Comparison of ENCODE assay signal across 21 cellular contexts in genomic region chr22:21824439-21824912, GRCh38. TPM values are rescaled to one million over a fixed set of nuclear protein-coding genes. Genes with fewer than 3 reads are reported as not detected.
DNase-seq lines count a peak whose midpoint lies in the region; ATAC-seq, FAIRE-seq and TF ChIP-seq lines count a peak whose summit lies in the region.
"Had no signal": no experiment of that assay in that cellular context is flagged by ENCODE, and none has a peak within 500 bp of the region (broad histone marks: within the 10 kb centered on the region; RNA-seq: fewer than 3 reads in every experiment).

No MANE protein-coding gene starts in this region.

- H3K9me3 Mint-ChIP-seq in CD8-positive, alpha-beta memory T cell: no peaks in the 10 kb centered on the region
- H3K9me3 Mint-ChIP-seq in IgD-negative memory B cell: no peaks in the 10 kb centered on the region
- H3K9me3 Mint-ChIP-seq: activated CD4-positive, alpha-beta memory T cell treated with anti-CD3 and anti-CD28 coated beads for 36 hours; activated T-cell treated with anti-CD3 and anti-CD28 coated beads, Interleukin-2, amount 50 U/mL, for 4 hours; naive thymus-derived CD4-positive, alpha-beta T cell had no signal

- TF ChIP-seq CTCF in endothelial cell of umbilical vein (IDR thresholded peaks at IDR 0.05; ENCODE audit: extremely low read depth in 1 of 2, insufficient read depth in 1 of 2, low read depth in 1 of 2, low read length in 2 of 2) (no peak), osteoblast (IDR thresholded peaks at IDR 0.05; ENCODE audit: extremely low read depth, low read depth, low read length) (no peak)

- H3K36me3 Mint-ChIP-seq in CD8-positive, alpha-beta memory T cell: peaks cover 0 to 3% (median 2%) of the 10 kb centered on the region in 3 donors
- H3K36me3 Mint-ChIP-seq in IgD-negative memory B cell: peaks cover 1% of the 10 kb centered on the region
- H3K36me3 Mint-ChIP-seq: activated CD4-positive, alpha-beta memory T cell treated with anti-CD3 and anti-CD28 coated beads for 36 hours had no signal

- H3K36me3 ChIP-seq in CD8-positive, alpha-beta memory T cell (ENCODE audit: insufficient read depth, low read length): no peaks in the 10 kb centered on the region
- H3K36me3 ChIP-seq in endothelial cell of umbilical vein (ENCODE audit: control insufficient read depth in 2 of 2, extremely low read depth in 1 of 2, insufficient read depth in 2 of 2, low read length in 2 of 2) (no peaks in the 10 kb centered on the region), osteoblast (ENCODE audit: insufficient read depth, low read length) (no peaks in the 10 kb centered on the region)
- H3K36me3 ChIP-seq: gastroesophageal sphincter, upper lobe of right lung had no signal

- peaks cover 52% of the 10 kb centered on the region for H3K4me1 ChIP-seq in CD8-positive, alpha-beta memory T cell (ENCODE audit: insufficient read depth, low read length)
- H3K4me1 ChIP-seq in endothelial cell of umbilical vein (ENCODE audit: control insufficient read depth, extremely low read depth, insufficient read depth, low read length) (peaks cover 21% of the 10 kb centered on the region), osteoblast (ENCODE audit: insufficient read depth, low read length) (peaks cover 16% of the 10 kb centered on the region)

- H3K9me1 ChIP-seq in endothelial cell of umbilical vein (replicated peaks; ENCODE audit: control insufficient read depth, extremely low read depth, insufficient read depth, low read length): no peaks in the 10 kb centered on the region

- H3K79me2 ChIP-seq in endothelial cell of umbilical vein (ENCODE audit: control insufficient read depth, insufficient read depth, low read length) (peaks cover 93% of the 10 kb centered on the region), osteoblast (ENCODE audit: insufficient read depth, low read length) (peaks cover 97% of the 10 kb centered on the region)

- no TSS peak for BruUV-seq in endothelial cell of umbilical vein (replicated peaks; lab: Mats Ljungman, UMichigan)

- POLR2A ChIA-PET in CD8-positive, alpha-beta memory T cell (lab: Charles Lee): no interaction called here
- POLR2A ChIA-PET in endothelial cell of umbilical vein (lab: Charles Lee): no interaction called here

- H3K4me2 ChIP-seq in endothelial cell of umbilical vein (ENCODE audit: insufficient read depth, low read length) (peak overlapping the region; percentile 27), osteoblast (ENCODE audit: insufficient read depth, low read length) (peak overlapping the region; percentile 12)
- H3K4me2 ChIP-seq: PC-9 had no signal

- no peak for TF ChIP-seq POLR2A in endothelial cell of umbilical vein (IDR thresholded peaks at IDR 0.05; ENCODE audit: low read depth, low read length)

- no peak overlapping the region for H3K27ac ChIP-seq in CD8-positive, alpha-beta memory T cell (ENCODE audit: low read depth, low read length)
- H3K27ac ChIP-seq in endothelial cell of umbilical vein (ENCODE audit: insufficient read depth, low read depth, low read length) (no peak overlapping the region), osteoblast (ENCODE audit: low read depth, low read length) (no peak overlapping the region)
- H3K27ac ChIP-seq: PC-9, upper lobe of right lung had no signal

- peaks cover 11% of the 10 kb centered on the region for H4K20me1 ChIP-seq in endothelial cell of umbilical vein (replicated peaks; ENCODE audit: control insufficient read depth, extremely low read depth, insufficient read depth, low read length)
- peaks cover 55% of the 10 kb centered on the region for H4K20me1 ChIP-seq in osteoblast (ENCODE audit: insufficient read depth, low read length)

- no peak for DNase-seq in CD8-positive, alpha-beta memory T cell
- DNase-seq in endothelial cell of umbilical vein (ENCODE audit: low read depth, low spot score) (no peak), osteoblast (ENCODE audit: insufficient read length, low spot score, missing footprints) (no peak), NCI-H526 treated with DMSO at 0.1 percent for 48 hours (lab: John Stamatoyannopoulos, UW) (no peak)
- DNase-seq: activated CD4-positive, alpha-beta memory T cell treated with anti-CD3 and anti-CD28 coated beads for 36 hours; activated naive CD4-positive, alpha-beta T cell treated with Interleukin-2 at 50 U/mL for 16 hours; activated T-cell treated with anti-CD3 and anti-CD28 coated beads, Interleukin-2, amount 50 U/mL, for 4 hours; caudate nucleus; KG1; naive thymus-derived CD4-positive, alpha-beta T cell; NCI-H1694; NCI-H82; PC-9; upper lobe of right lung had no signal

- peak overlapping the region in 3 of 7 donors; percentile 16 to 35 (median 20) for H3K4me3 Mint-ChIP-seq in CD8-positive, alpha-beta memory T cell
- peak overlapping the region in 1 of 4 donors; percentile 56 for H3K4me3 Mint-ChIP-seq in IgD-negative memory B cell
- H3K4me3 Mint-ChIP-seq: activated CD4-positive, alpha-beta memory T cell treated with anti-CD3 and anti-CD28 coated beads for 36 hours; activated T-cell treated with anti-CD3 and anti-CD28 coated beads, Interleukin-2, amount 50 U/mL, for 4 hours had no signal

- no peaks in the 10 kb centered on the region for H3K27me3 Mint-ChIP-seq in CD8-positive, alpha-beta memory T cell
- H3K27me3 Mint-ChIP-seq in IgD-negative memory B cell: peaks cover 2% of the 10 kb centered on the region
- H3K27me3 Mint-ChIP-seq: activated CD4-positive, alpha-beta memory T cell treated with anti-CD3 and anti-CD28 coated beads for 36 hours; naive thymus-derived CD4-positive, alpha-beta T cell had no signal

- CTCF ChIA-PET in CD8-positive, alpha-beta memory T cell (lab: Charles Lee): interaction anchor here (0.9 kb wide), 1 partner anchor 11 kb away, joined by 4 read pairs; no protein-coding TSS in a partner anchor
- CTCF ChIA-PET in endothelial cell of umbilical vein (lab: Charles Lee): interaction anchor here (1.4 to 1.9 kb wide), 4 partner anchors 8 to 43 kb away, joined by 3 to 9 read pairs (median 4); partner anchors contain the start of gene MAPK1

- H2AFZ ChIP-seq in endothelial cell of umbilical vein (ENCODE audit: low read depth, low read length) (no peak overlapping the region), osteoblast (ENCODE audit: low read length) (no peak overlapping the region)
- H2AFZ ChIP-seq: PC-9 had no signal

- no peak for FAIRE-seq in endothelial cell of umbilical vein (lab: Jason Lieb, UNC)
- FAIRE-seq: H1, keratinocyte had no signal

- no peaks in the 10 kb centered on the region for H3K27me3 ChIP-seq in CD8-positive, alpha-beta memory T cell (ENCODE audit: insufficient read depth, low read length, poor library complexity, severe bottlenecking)
- H3K27me3 ChIP-seq in endothelial cell of umbilical vein (ENCODE audit: control insufficient read depth in 2 of 2, insufficient read depth in 2 of 2, low read length in 2 of 2) (no peaks in the 10 kb centered on the region), osteoblast (ENCODE audit: insufficient read depth, low read length) (no peaks in the 10 kb centered on the region)
- H3K27me3 ChIP-seq: gastroesophageal sphincter, upper lobe of right lung had no signal

- H3K27ac Mint-ChIP-seq in CD8-positive, alpha-beta memory T cell: peak overlapping the region; percentile 19 to 85 (median 52)
- peak overlapping the region in 2 of 3 donors; percentile 18 to 69 for H3K27ac Mint-ChIP-seq in IgD-negative memory B cell
- H3K27ac Mint-ChIP-seq: activated CD4-positive, alpha-beta memory T cell treated with anti-CD3 and anti-CD28 coated beads for 36 hours had no signal

- intact Hi-C loops in endothelial cell of umbilical vein (cut with micrococcal nuclease): no loop called here

- peaks cover 75 to 92% (median 91%) of the 10 kb centered on the region in 3 donors for H3K4me1 Mint-ChIP-seq in CD8-positive, alpha-beta memory T cell
- peaks cover 31 to 53% (median 47%) of the 10 kb centered on the region in 3 donors for H3K4me1 Mint-ChIP-seq in IgD-negative memory B cell

- dilution Hi-C loops in endothelial cell of umbilical vein (cut with MboI; ENCODE audit: extremely low pct_ligation_motif_present, low sequenced_read_pairs): loop anchor here (25.0 kb wide), 1 partner anchor 113 kb away; no protein-coding TSS in a partner anchor

- no peak overlapping the region for H3K9ac ChIP-seq in endothelial cell of umbilical vein (replicated peaks; ENCODE audit: extremely low read depth, insufficient read depth, low read length)

- ATAC-seq in GM18511 (IDR thresholded peaks at IDR 0.05; ENCODE audit: unreplicated experiment) (no peak), HG03039 (IDR thresholded peaks at IDR 0.05; ENCODE audit: unreplicated experiment) (no peak), HG03108 (IDR thresholded peaks at IDR 0.05; ENCODE audit: unreplicated experiment) (no peak)
- ATAC-seq: activated T-cell treated with anti-CD3 and anti-CD28 coated beads, Interleukin-2, amount 50 U/mL, for 4 hours; gastroesophageal sphincter; naive thymus-derived CD4-positive, alpha-beta T cell; upper lobe of right lung had no signal

- no peaks in the 10 kb centered on the region for H3K9me3 ChIP-seq in CD8-positive, alpha-beta memory T cell (ENCODE audit: low read length)
- H3K9me3 ChIP-seq in endothelial cell of umbilical vein (replicated peaks; ENCODE audit: control insufficient read depth, insufficient read depth, low read length): no peaks in the 10 kb centered on the region
- H3K9me3 ChIP-seq in osteoblast (ENCODE audit: low read depth, low read length): no peaks in the 10 kb centered on the region
- H3K9me3 ChIP-seq: gastroesophageal sphincter, upper lobe of right lung had no signal

- H3K4me3 ChIP-seq in CD8-positive, alpha-beta memory T cell (ENCODE audit: low read length): no peak overlapping the region
- no peak overlapping the region for H3K4me3 ChIP-seq in endothelial cell of umbilical vein (replicated peaks in 1 of 3; ENCODE audit: insufficient read depth in 1 of 3, low read depth in 1 of 3, low read length in 3 of 3)
- H3K4me3 ChIP-seq in osteoblast (ENCODE audit: insufficient read depth, low read length): no peak overlapping the region
- H3K4me3 ChIP-seq: gastroesophageal sphincter, PC-9, upper lobe of right lung had no signal

TF ChIP-seq in endothelial cell of umbilical vein, 7 proteins besides CTCF, POLR2A, EP300 and RAD21 (continues in another document):
- TF ChIP-seq JUN (IDR thresholded peaks at IDR 0.05; ENCODE audit: borderline replicate concordance, insufficient read depth, insufficient read length, low read depth): peak; percentile 35
- TF ChIP-seq EZH2 (IDR thresholded peaks at IDR 0.05; ENCODE audit: borderline replicate concordance, low read depth, low read length, severe bottlenecking): no peak

RNA-seq across cellular contexts. Expression of gene MAPK1, which starts 43.0 kb away (rescaled TPM):
- 100 to 1,000 TPM; 132 to 134 TPM for total RNA-seq in CD8-positive, alpha-beta memory T cell
- polyA plus RNA-seq in CD8-positive, alpha-beta memory T cell: 103 TPM
- polyA plus RNA-seq in IgD-negative memory B cell (41.2 TPM), endothelial cell of umbilical vein (48.3 and 50.9 TPM in 2 replicates)
- total RNA-seq in endothelial cell of umbilical vein (155 and 163 TPM in 2 replicates), osteoblast (46.3 and 61.6 TPM in 2 replicates)
- polyA plus RNA-seq in endothelial cell of umbilical vein (2011; cell fraction: cytosol; rRNA removed): 47.8 and 50.9 TPM in 2 replicates
- polyA plus RNA-seq in endothelial cell of umbilical vein (2011; cell fraction: nucleus; rRNA removed): 46.5 and 57.4 TPM in 2 replicates
- polyA plus RNA-seq in endothelial cell of umbilical vein (2012): 77.1 and 112 TPM in 2 replicates
- polyA minus RNA-seq in endothelial cell of umbilical vein: 130 and 145 TPM in 2 replicates
- 16.5 TPM for polyA minus RNA-seq in endothelial cell of umbilical vein (2011; cell fraction: cytosol; rRNA and poly(A)+ RNA removed)
- polyA minus RNA-seq in endothelial cell of umbilical vein (2011; cell fraction: nucleus; rRNA and poly(A)+ RNA removed): 32.5 and 42.0 TPM in 2 replicates
